8 cellular contexts compared by ENCODE assay signal in the genomic region with DNA sequence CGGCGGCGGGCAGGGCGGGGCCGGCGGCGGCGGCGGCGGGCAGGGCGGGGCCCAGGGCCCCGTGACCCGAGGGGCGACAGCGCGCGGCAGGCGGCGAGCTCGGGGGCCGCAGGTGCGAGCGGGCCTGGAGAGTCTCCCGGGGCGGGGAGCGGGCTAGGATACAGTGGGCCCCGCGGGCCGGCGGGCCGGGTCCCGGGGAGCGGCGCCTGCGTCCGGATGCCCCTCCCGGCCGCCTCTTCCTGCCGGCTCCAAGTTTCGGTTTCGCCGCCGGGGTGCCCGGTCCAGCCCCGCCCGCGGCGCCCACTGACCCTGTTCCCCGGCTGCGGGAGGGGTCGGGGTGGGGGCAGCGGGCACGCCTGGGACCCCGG. TPM values are rescaled to one million over a fixed set of nuclear protein-coding genes. Genes with fewer than 3 reads are reported as not detected.
A peak's percentile ranks its signal among the peaks of the same experiment; 100 is the strongest.
DNase-seq lines count a peak whose midpoint lies in the region; ATAC-seq and TF ChIP-seq lines count a peak whose summit lies in the region.

A gene (plus strand): TSS at position 62 of the 368 bp plus-strand sequence. CDS start 2,830 bp downstream, outside the sequence.

- DNase-seq in D341Med (ENCODE audit: low spot score) (peak; percentile 97), GM23338 (ENCODE audit: low spot score) (peak; percentile 64), NCI-H69 (lab: John Stamatoyannopoulos, UW) (peak; percentile 82), fibroblast of lung (ENCODE audit: low read depth in 2 of 2) (peak; percentile 19), aorta (peak; percentile 70 to 84), retina (no peak)
- peak; percentile 70 for DNase-seq in activated T-helper 1 cell treated with anti-CD3 and anti-CD28 coated beads, Interleukin-12 subunit alpha, Interleukin-12 subunit beta, Interleukin-2, Interleukin-4 antibody, amounts not matched to agents 30 ng/mL and 10 ng/mL and 1 ng/mL, durations not matched to agents 14 hours and 24 hours and 36 hours (ENCODE audit: low spot score)
- DNase-seq in naive thymus-derived CD8-positive, alpha-beta T cell: peak; percentile 43 to 80 (median 62)

- H2AFZ ChIP-seq in GM23338 (no peak within 1 kb of the TSS), fibroblast of lung (ENCODE audit: low read length) (peak within 1 kb of the TSS; percentile 23)

- H3K36me3 ChIP-seq in GM23338 (ENCODE audit: insufficient read depth) (no peaks in the 10 kb centered on the region), fibroblast of lung (ENCODE audit: control insufficient read depth, insufficient read depth, low read length) (peaks cover 2% of the 10 kb centered on the region), aorta (ENCODE audit: control insufficient read depth in 1 of 2, insufficient read depth in 2 of 2, low read length in 1 of 2) (no peaks in the 10 kb centered on the region)

- H3K4me1 ChIP-seq in GM23338 (ENCODE audit: insufficient read depth) (peaks cover 41% of the 10 kb centered on the region), fibroblast of lung (ENCODE audit: control insufficient read depth, extremely low read depth, insufficient read depth, low read length) (peaks cover 17% of the 10 kb centered on the region), aorta (ENCODE audit: control insufficient read depth in 1 of 2, insufficient read depth in 2 of 2, low read length in 2 of 2) (no peaks in the 10 kb centered on the region)

- H3K79me2 ChIP-seq in GM23338 (replicated peaks; ENCODE audit: insufficient read depth) (0 out of 2 replicates have a peak, but pooled peaks cover 3% of the 10 kb centered on the region), fibroblast of lung (ENCODE audit: control insufficient read depth, insufficient read depth, low read length) (peaks cover 40% of the 10 kb centered on the region)

- intact Hi-C loops in activated T-helper 1 cell treated with anti-CD3 and anti-CD28 coated beads, Interleukin-12 subunit alpha, Interleukin-12 subunit beta, Interleukin-2, Interleukin-4 antibody, amounts not matched to agents 30 ng/mL and 10 ng/mL and 1 ng/mL, durations not matched to agents 14 hours and 24 hours and 36 hours (cut with micrococcal nuclease): no loop called here
- intact Hi-C loops in aorta (cut with DNase I): no loop called here

- H3K4me3 ChIP-seq in GM23338 (peak within 1 kb of the TSS; percentile 92), fibroblast of lung (replicated peaks in 1 of 4; ENCODE audit: control extremely low read depth in 1 of 4, insufficient read depth in 1 of 4, low read depth in 3 of 4, low read length in 4 of 4) (peak within 1 kb of the TSS; percentile 70 to 97 (median 88)), aorta (ENCODE audit: low read length in 2 of 2) (peak within 1 kb of the TSS; percentile 51 to 90)

- peak; percentile 31 for ATAC-seq in GM23338
- peak; percentile 40 to 46 for ATAC-seq in naive thymus-derived CD8-positive, alpha-beta T cell
- ATAC-seq in aorta (ENCODE audit: low FRiP score): peak; percentile 59

- H3K27me3 ChIP-seq in GM23338 (ENCODE audit: insufficient read depth) (no peaks in the 10 kb centered on the region), fibroblast of lung (ENCODE audit: control insufficient read depth, insufficient read depth, low read length) (no peaks in the 10 kb centered on the region), aorta (ENCODE audit: control insufficient read depth in 1 of 2, insufficient read depth in 2 of 2, low read length in 1 of 2) (no peaks in the 10 kb centered on the region)

- peaks cover 59% of the 10 kb centered on the region for H3K4me1 Mint-ChIP-seq in GM23338
- peaks cover 60% of the 10 kb centered on the region for H3K4me1 Mint-ChIP-seq in activated T-helper 1 cell treated with anti-CD3 and anti-CD28 coated beads, Interleukin-12 subunit alpha, Interleukin-12 subunit beta, Interleukin-2, Interleukin-4 antibody, amounts not matched to agents 30 ng/mL and 10 ng/mL and 1 ng/mL, durations not matched to agents 14 hours and 24 hours and 36 hours (ENCODE audit: low read depth)
- peaks cover 14 to 50% (median 43%) of the 10 kb centered on the region in 4 donors for H3K4me1 Mint-ChIP-seq in naive thymus-derived CD8-positive, alpha-beta T cell

- H3K9me2 ChIP-seq in GM23338 (ENCODE audit: insufficient read depth): no peaks in the 10 kb centered on the region

- peaks cover 36% of the 10 kb centered on the region for H3F3A ChIP-seq in GM23338 (replicated peaks; ENCODE audit: low read depth)

- H3K27ac Mint-ChIP-seq in GM23338: peak within 1 kb of the TSS; percentile 98
- peak within 1 kb of the TSS; percentile 99 for H3K27ac Mint-ChIP-seq in activated T-helper 1 cell treated with anti-CD3 and anti-CD28 coated beads, Interleukin-12 subunit alpha, Interleukin-12 subunit beta, Interleukin-2, Interleukin-4 antibody, amounts not matched to agents 30 ng/mL and 10 ng/mL and 1 ng/mL, durations not matched to agents 14 hours and 24 hours and 36 hours
- peak within 1 kb of the TSS; percentile 94 to 98 (median 96) for H3K27ac Mint-ChIP-seq in naive thymus-derived CD8-positive, alpha-beta T cell

- H4K20me1 ChIP-seq in GM23338 (replicated peaks; ENCODE audit: insufficient read depth) (no peaks in the 10 kb centered on the region), fibroblast of lung (ENCODE audit: control insufficient read depth, extremely low read depth, insufficient read depth, low read length) (no peaks in the 10 kb centered on the region)

- POLR2A ChIA-PET in naive thymus-derived CD8-positive, alpha-beta T cell (lab: Charles Lee): interaction anchor here (0.6 to 6.3 kb wide), 7 partner anchors 11 to 159 kb away, joined by 3 to 50 read pairs (median 4); a partner anchor contains a TSS

- H3K4me2 ChIP-seq in GM23338: peak within 1 kb of the TSS; percentile 95
- H3K4me2 ChIP-seq in fibroblast of lung (ENCODE audit: extremely low read depth, insufficient read depth, low read length): peak within 1 kb of the TSS; percentile 83

- peak within 1 kb of the TSS; percentile 79 for H3K4me3 Mint-ChIP-seq in GM23338
- peak within 1 kb of the TSS; percentile 100 for H3K4me3 Mint-ChIP-seq in activated T-helper 1 cell treated with anti-CD3 and anti-CD28 coated beads, Interleukin-12 subunit alpha, Interleukin-12 subunit beta, Interleukin-2, Interleukin-4 antibody, amounts not matched to agents 30 ng/mL and 10 ng/mL and 1 ng/mL, durations not matched to agents 14 hours and 24 hours and 36 hours
- H3K4me3 Mint-ChIP-seq in naive thymus-derived CD8-positive, alpha-beta T cell: peak within 1 kb of the TSS; percentile 85 to 99 (median 95)

- peak within 1 kb of the TSS; percentile 83 for H3K9ac ChIP-seq in fibroblast of lung (ENCODE audit: insufficient read depth, low read length)

- H3K27me3 Mint-ChIP-seq in GM23338 (ENCODE audit: insufficient read depth, low read depth, poor library complexity): peaks cover 30% of the 10 kb centered on the region
- H3K27me3 Mint-ChIP-seq in activated T-helper 1 cell treated with anti-CD3 and anti-CD28 coated beads, Interleukin-12 subunit alpha, Interleukin-12 subunit beta, Interleukin-2, Interleukin-4 antibody, amounts not matched to agents 30 ng/mL and 10 ng/mL and 1 ng/mL, durations not matched to agents 14 hours and 24 hours and 36 hours (ENCODE audit: insufficient read depth): no peaks in the 10 kb centered on the region
- H3K27me3 Mint-ChIP-seq in naive thymus-derived CD8-positive, alpha-beta T cell: peaks cover 0 to 2% (median 0%) of the 10 kb centered on the region in 5 donors

- H3K9me3 Mint-ChIP-seq in GM23338: no peaks in the 10 kb centered on the region; the same call in 2 of the 3 replicates
- H3K9me3 Mint-ChIP-seq in activated T-helper 1 cell treated with anti-CD3 and anti-CD28 coated beads, Interleukin-12 subunit alpha, Interleukin-12 subunit beta, Interleukin-2, Interleukin-4 antibody, amounts not matched to agents 30 ng/mL and 10 ng/mL and 1 ng/mL, durations not matched to agents 14 hours and 24 hours and 36 hours: no peaks in the 10 kb centered on the region
- H3K9me3 Mint-ChIP-seq in naive thymus-derived CD8-positive, alpha-beta T cell: no peaks in the 10 kb centered on the region

- WGBS in aorta, 2 donors: 0% methylated on average over 19 to 52 of the region's 54 CpGs

- no peaks in the 10 kb centered on the region for H3K9me3 ChIP-seq in fibroblast of lung (ENCODE audit: control insufficient read depth, insufficient read depth, low read depth, low read length)
- H3K9me3 ChIP-seq in aorta (ENCODE audit: control insufficient read depth, low read length): no peaks in the 10 kb centered on the region

- peaks cover 20% of the 10 kb centered on the region for H3K36me3 Mint-ChIP-seq in GM23338 (ENCODE audit: low read depth)
- H3K36me3 Mint-ChIP-seq in activated T-helper 1 cell treated with anti-CD3 and anti-CD28 coated beads, Interleukin-12 subunit alpha, Interleukin-12 subunit beta, Interleukin-2, Interleukin-4 antibody, amounts not matched to agents 30 ng/mL and 10 ng/mL and 1 ng/mL, durations not matched to agents 14 hours and 24 hours and 36 hours (ENCODE audit: low read depth): peaks cover 22% of the 10 kb centered on the region
- peaks cover 3 to 6% (median 3%) of the 10 kb centered on the region in 3 donors for H3K36me3 Mint-ChIP-seq in naive thymus-derived CD8-positive, alpha-beta T cell

- TF ChIP-seq CTCF in GM23338 (conservative IDR thresholded peaks at IDR 0.05; ENCODE audit: low read depth in 2 of 2) (no peak), fibroblast of lung (conservative IDR thresholded peaks at IDR 0.05 in 1 of 2, IDR thresholded peaks at IDR 0.05 in 1 of 2; ENCODE audit: low read depth in 1 of 2, low read length in 2 of 2) (no peak)

- H3K27ac ChIP-seq in GM23338 (ENCODE audit: low read depth) (peak within 1 kb of the TSS; percentile 99), fibroblast of lung (ENCODE audit: insufficient read depth, low read length) (peak within 1 kb of the TSS; percentile 83), aorta (ENCODE audit: low read depth in 1 of 2, low read length in 2 of 2) (peak within 1 kb of the TSS; percentile 70 to 89)

TF ChIP-seq in GM23338, 12 proteins besides CTCF, POLR2A, EP300 and RAD21 (continues in another document):
- no peak for TF ChIP-seq JUNB (IDR thresholded peaks at IDR 0.05; ENCODE audit: unreplicated experiment)

RNA-seq across cellular contexts. Expression of the gene that starts here (rescaled TPM):
- total RNA-seq in GM23338 (2014; rRNA removed; shearing (Covaris generic)): 52.5 and 67.2 TPM in 2 replicates
- polyA plus RNA-seq in GM23338 (2016; fragmentation: Nextera tagmentation; extraction: Ambion mirVana) (21.2 and 21.9 TPM in 2 replicates), fibroblast of lung (36.8 and 56.2 TPM in 2 replicates), aorta (10 to 100 TPM; 18.7 to 49.3 TPM)
- total RNA-seq in activated T-helper 1 cell treated with anti-CD3 and anti-CD28 coated beads, Interleukin-12 subunit alpha, Interleukin-12 subunit beta, Interleukin-2, Interleukin-4 antibody, amounts not matched to agents 30 ng/mL and 10 ng/mL and 1 ng/mL, durations not matched to agents 14 hours and 24 hours and 36 hours: 282 and 290 TPM in 2 replicates
- total RNA-seq in fibroblast of lung (130 and 245 TPM in 2 replicates), aorta (100 to 1,000 TPM; 160 to 231 TPM)
- polyA plus RNA-seq in fibroblast of lung (2012): 40.9 and 54.7 TPM in 2 replicates
- 609 and 665 TPM in 2 replicates for polyA minus RNA-seq in fibroblast of lung (ENCODE audit: low replicate concordance)
- 100 to 1,000 TPM; 323 to 328 TPM for total RNA-seq in naive thymus-derived CD8-positive, alpha-beta T cell
- polyA plus RNA-seq in naive thymus-derived CD8-positive, alpha-beta T cell: 10 to 100 TPM; 27.1 to 52.2 (median 39.1) TPM
